8 cellular contexts compared by ENCODE assay signal in the genomic region with DNA sequence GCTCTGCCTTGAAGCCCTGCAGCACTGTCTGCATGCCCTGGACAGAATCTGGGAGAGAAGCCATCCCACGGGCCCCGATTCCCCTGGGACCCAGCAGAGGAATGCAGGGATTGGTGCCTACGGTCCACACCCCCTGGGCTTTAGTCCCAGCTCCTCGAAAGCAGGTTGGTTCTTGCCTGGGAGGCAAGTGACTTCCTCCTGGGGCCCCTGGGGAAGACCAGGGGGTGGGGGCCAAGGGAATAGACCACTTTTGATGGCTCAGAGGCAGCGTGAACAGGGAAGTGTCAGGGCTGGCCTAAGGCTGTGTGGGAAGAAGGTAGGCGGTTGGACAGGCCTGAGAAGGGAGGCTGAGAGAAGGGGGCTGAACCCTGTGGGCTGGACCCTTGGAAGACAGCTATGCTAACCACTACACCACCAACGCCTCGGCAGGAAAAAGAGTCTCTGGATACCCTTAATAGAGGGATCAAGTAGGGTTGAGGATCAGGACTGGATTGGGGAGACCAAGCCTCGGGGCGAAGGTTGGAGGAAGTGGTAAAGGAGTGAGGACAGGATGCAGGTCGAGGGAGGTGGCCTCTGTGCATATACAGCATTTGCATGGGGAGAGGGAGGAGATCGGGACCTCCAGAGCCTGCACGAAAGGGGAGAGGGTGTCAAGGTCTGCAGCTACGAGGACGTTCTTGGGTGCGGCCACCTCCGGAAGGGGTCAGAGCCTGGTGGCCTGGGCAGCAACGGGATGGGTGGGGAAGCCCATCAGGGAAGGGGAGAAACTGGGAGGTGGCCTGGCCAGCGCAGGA. TPM values are rescaled to one million over a fixed set of nuclear protein-coding genes. Genes with fewer than 3 reads are reported as not detected.
DNase-seq lines count a peak whose midpoint lies in the region; ATAC-seq, FAIRE-seq and TF ChIP-seq lines count a peak whose summit lies in the region.

No MANE protein-coding gene starts in this region.

- H3K27me3 Mint-ChIP-seq in CD8-positive, alpha-beta T cell (ENCODE audit: low read depth) = no peaks in the 10 kb centered on the region

- BruUV-seq in mammary epithelial cell (replicated peaks; lab: Mats Ljungman, UMichigan) = no TSS peak
- BruUV-seq in HepG2 (replicated peaks; lab: Mats Ljungman, UMichigan) = no TSS peak

- 0 out of 4 replicates have a peak, but pooled peaks of 1 of the 2 experiments have one; percentile 2 for TF ChIP-seq POLR2A in HepG2 (IDR thresholded peaks at IDR 0.05; ENCODE audit: insufficient read depth in 1 of 2, low read depth in 2 of 2, low read length in 2 of 2)

- peak overlapping the region; percentile 76 for H3K4me3 ChIP-seq in CD8-positive, alpha-beta T cell (ENCODE audit: low read depth, low read length)
- H3K4me3 ChIP-seq in mammary epithelial cell (replicated peaks in 1 of 3; ENCODE audit: insufficient read depth in 1 of 3, low read depth in 2 of 3, low read length in 3 of 3) = peak overlapping the region; percentile 73 to 96 (median 90)
- H3K4me3 ChIP-seq in HepG2 (replicated peaks in 1 of 3; ENCODE audit: insufficient read depth in 1 of 3, low read depth in 2 of 3, low read length in 3 of 3) = peak overlapping the region; percentile 78 to 100 (median 99)

- no peak for TF ChIP-seq CTCF in CD8-positive, alpha-beta T cell (IDR thresholded peaks at IDR 0.05)
- TF ChIP-seq CTCF in GM20000 (IDR thresholded peaks at IDR 0.05; ENCODE audit: extremely low read depth, missing control alignments) (no peak), mammary epithelial cell (conservative IDR thresholded peaks at IDR 0.05 in 1 of 2, IDR thresholded peaks at IDR 0.05 in 1 of 2; ENCODE audit: extremely low read depth in 1 of 2, insufficient read depth in 1 of 2, low read depth in 1 of 2, low read length in 2 of 2) (no peak), HepG2 (CRISPR knock-in tag; IDR thresholded peaks at IDR 0.05) (no peak)

- intact Hi-C loops in CD8-positive, alpha-beta T cell (cut with DNase I, micrococcal nuclease) = loop anchor here (1.0 to 10.0 kb wide), 10 partner anchors 53 to 1069 kb away; partner anchors contain the start of genes KDM4B (in 2 of the 2), TNFAIP8L1 (in 2 of the 2), APBA3 (in 1 of the 2) and CHAF1A (in 1 of the 2)
- intact Hi-C loops in mammary epithelial cell (cut with micrococcal nuclease) = loop anchor here (1.0 to 5.0 kb wide), 4 partner anchors 29 to 249 kb away; partner anchors contain the start of gene MYDGF
- intact Hi-C loops in HepG2 (cut with micrococcal nuclease; ENCODE audit: unreplicated experiment) = loop anchor here (5.0 kb wide), 1 partner anchor 51 kb away; the partner anchor contains the start of gene MYDGF

- H3K36me3 Mint-ChIP-seq in CD8-positive, alpha-beta T cell = peaks cover 31% of the 10 kb centered on the region

- no peaks in the 10 kb centered on the region for H4K20me1 ChIP-seq in mammary epithelial cell (ENCODE audit: insufficient read depth, low read length)
- peaks cover 3% of the 10 kb centered on the region; the same call in 1 of the 2 replicates for H4K20me1 ChIP-seq in HepG2 (ENCODE audit: insufficient read depth, low read length)

- dilution Hi-C loops in mammary epithelial cell (cut with HindIII; ENCODE audit: low sequenced_read_pairs) = no loop called here

- no peaks in the 10 kb centered on the region for H3K27me3 ChIP-seq in CD8-positive, alpha-beta T cell (ENCODE audit: insufficient read depth, low read length)
- no peaks in the 10 kb centered on the region for H3K27me3 ChIP-seq in mammary epithelial cell (ENCODE audit: insufficient read depth, low read length)
- H3K27me3 ChIP-seq in HepG2 (ENCODE audit: control insufficient read depth in 1 of 2, insufficient read depth in 2 of 2, low read length in 2 of 2) = no peaks in the 10 kb centered on the region; a peak in 1 of 5 replicates

- H3K27ac ChIP-seq in CD8-positive, alpha-beta T cell (ENCODE audit: low read depth, low read length) = peak overlapping the region; percentile 78
- peak overlapping the region; percentile 35 for H3K27ac ChIP-seq in mammary epithelial cell (ENCODE audit: insufficient read depth, low read depth, low read length)
- H3K27ac ChIP-seq in HepG2 (ENCODE audit: extremely low read length, insufficient read depth, low read length) = peak overlapping the region; percentile 55
- H3K27ac ChIP-seq in temporal lobe (ENCODE audit: low read depth, low read length) = peak overlapping the region; percentile 75

- H3K9me3 ChIP-seq in CD8-positive, alpha-beta T cell (ENCODE audit: low read length) = no peaks in the 10 kb centered on the region
- H3K9me3 ChIP-seq in mammary epithelial cell (replicated peaks; ENCODE audit: insufficient read depth, low read length) (no peaks in the 10 kb centered on the region), HepG2 (ENCODE audit: low read length) (no peaks in the 10 kb centered on the region)

- H3K36me3 ChIP-seq in CD8-positive, alpha-beta T cell (ENCODE audit: insufficient read depth, low read length) = peaks cover 18% of the 10 kb centered on the region
- H3K36me3 ChIP-seq in mammary epithelial cell (ENCODE audit: insufficient read depth, low read length) (peaks cover 9% of the 10 kb centered on the region), HepG2 (replicated peaks in 1 of 2; ENCODE audit: control insufficient read depth in 1 of 2, insufficient read depth in 2 of 2, low read length in 2 of 2) (peaks cover 2 to 21% of the 10 kb centered on the region in 2 experiments)

- peaks cover 32% of the 10 kb centered on the region for H3K4me1 Mint-ChIP-seq in CD8-positive, alpha-beta T cell (ENCODE audit: low read depth)

- peak overlapping the region; percentile 93 for H3K4me3 Mint-ChIP-seq in CD8-positive, alpha-beta T cell

- H3K4me2 ChIP-seq in mammary epithelial cell (ENCODE audit: insufficient read depth, low read depth, low read length) = peak overlapping the region; percentile 76
- H3K4me2 ChIP-seq in HepG2 (ENCODE audit: low read depth, low read length) = peak overlapping the region; percentile 87

- peak overlapping the region; percentile 61 for H2AFZ ChIP-seq in mammary epithelial cell (ENCODE audit: low read depth, low read length)
- H2AFZ ChIP-seq in HepG2 (ENCODE audit: low read length) = no peak overlapping the region

- peaks cover 31% of the 10 kb centered on the region for H3K4me1 ChIP-seq in CD8-positive, alpha-beta T cell (ENCODE audit: insufficient read depth, low read length)
- H3K4me1 ChIP-seq in mammary epithelial cell (ENCODE audit: insufficient read depth, low read length) (peaks cover 32% of the 10 kb centered on the region), HepG2 (ENCODE audit: insufficient read depth, low read length) (peaks cover 49% of the 10 kb centered on the region)

- CTCF ChIA-PET in CD8-positive, alpha-beta T cell (lab: Charles Lee) = interaction anchor here (1.0 to 2.5 kb wide), 4 partner anchors 10 to 86 kb away, joined by 3 to 8 read pairs (median 4); partner anchors contain the start of gene FEM1A
- CTCF ChIA-PET in mammary epithelial cell (lab: Charles Lee; ENCODE audit: low non-redundant PET) = interaction anchor here (0.6 to 0.7 kb wide), 2 partner anchors 46 to 69 kb away, joined by 3 to 28 read pairs; partner anchors contain the start of gene FEM1A
- CTCF ChIA-PET in HepG2 (lab: Yijun Ruan, JAX; ENCODE audit: low intra/inter-chr PET ratio, low total read pairs) = no interaction called here

- H3K9me3 Mint-ChIP-seq in CD8-positive, alpha-beta T cell = no peaks in the 10 kb centered on the region

- ATAC-seq in CD8-positive, alpha-beta T cell = no peak
- ATAC-seq in HepG2 = peak; percentile 5

- H3K79me2 ChIP-seq in mammary epithelial cell (ENCODE audit: insufficient read depth, low read length) (peaks cover 52% of the 10 kb centered on the region), HepG2 (ENCODE audit: insufficient read depth, low read length) (peaks cover 31% of the 10 kb centered on the region)

- in situ Hi-C loops in mammary epithelial cell (cut with MboI; ENCODE audit: low sequenced_read_pairs in 2 of 2) = no loop called here
- in situ Hi-C loops in HepG2 (cut with HindIII; ENCODE audit: extremely low pct_ligation_motif_present, low pct_unique_long_range_greater_than_20kb) = no loop called here

- H3K9ac ChIP-seq in mammary epithelial cell (ENCODE audit: insufficient read depth, low read length) (peak overlapping the region; percentile 77), HepG2 (ENCODE audit: insufficient read depth, low read depth, low read length) (peak overlapping the region; percentile 82)

- WGBS in mammary epithelial cell (ENCODE audit: low coverage, missing lambda C conversion rate) = 5% methylated on average over 12 of the region's 19 CpGs
- 1% methylated on average over 16 of the region's 19 CpGs for WGBS in HepG2 (ENCODE audit: low lambda C conversion rate)

- POLR2A ChIA-PET in CD8-positive, alpha-beta T cell (lab: Charles Lee) = interaction anchor here (0.7 kb wide), 1 partner anchor 68 kb away, joined by 4 read pairs; no protein-coding TSS in a partner anchor
- POLR2A ChIA-PET in HepG2 (lab: Yijun Ruan, JAX) = interaction anchor here (0.9 to 2.2 kb wide), 2 partner anchors 46 to 68 kb away, joined by 3 to 5 read pairs; partner anchors contain the start of gene FEM1A

- FAIRE-seq in HepG2 (lab: Jason Lieb, UNC) = no peak

- TF ChIP-seq EP300 in HepG2 (IDR thresholded peaks at IDR 0.05; ENCODE audit: low read depth in 2 of 2, low read length in 2 of 2) = no peak
- TF ChIP-seq EP300 in HepG2 (CRISPR knock-in tag; IDR thresholded peaks at IDR 0.05; ENCODE audit: borderline replicate concordance) = no peak

- TF ChIP-seq RAD21 in HepG2 (CRISPR knock-in tag; IDR thresholded peaks at IDR 0.05) = no peak

- DNase-seq in CD8-positive, alpha-beta T cell = peak in 2 of 7 experiments; percentile 7 to 14
- DNase-seq in GM20000 (ENCODE audit: low spot score) (peak; percentile 64), NCI-H446 treated with DMSO at 0.1 percent for 48 hours (lab: John Stamatoyannopoulos, UW) (peak; percentile 17), mammary epithelial cell (peak; percentile 50), HepG2 (ENCODE audit: low spot score) (no peak), NCI-H1417 treated with DMSO at 0.1 percent for 48 hours (lab: John Stamatoyannopoulos, UW) (no peak), COR-L47 (lab: John Stamatoyannopoulos, UW) (no peak)

- H3K27ac Mint-ChIP-seq in CD8-positive, alpha-beta T cell = peak overlapping the region; percentile 95

RNA-seq across cellular contexts. Expression of gene DPP9, which starts 0.8 kb away (rescaled TPM):
- total RNA-seq in CD8-positive, alpha-beta T cell = 10 to 100 TPM; 85.5 to 86.6 TPM
- 100 to 1,000 TPM; 156 to 242 TPM for total RNA-seq in mammary epithelial cell
- 31.5 TPM for polyA plus RNA-seq in mammary epithelial cell
- polyA minus RNA-seq in mammary epithelial cell = 95.5 TPM
- 25.8 and 26.6 TPM in 2 replicates for total RNA-seq in HepG2 (2016; rRNA removed; fragmentation: Illumina TruSeq; extraction: Trizol)
- 21.9 and 23.0 TPM in 2 replicates for total RNA-seq in HepG2 (2016; cell fraction: cytosol; rRNA removed; fragmentation: Illumina TruSeq; extraction: Trizol; ENCODE audit: low read depth)
- total RNA-seq in HepG2 (2016; cell fraction: insoluble cytoplasmic fraction; rRNA removed; fragmentation: Illumina TruSeq; extraction: Trizol) = 19.7 and 28.0 TPM in 2 replicates
- total RNA-seq in HepG2 (2016; cell fraction: membrane; rRNA removed; fragmentation: Illumina TruSeq; extraction: Trizol) = 28.4 and 28.6 TPM in 2 replicates
- total RNA-seq in HepG2 (2016; cell fraction: nucleus; rRNA removed; fragmentation: Illumina TruSeq; extraction: Trizol) = 19.7 and 23.4 TPM in 2 replicates
- 8.4 and 9.4 TPM in 2 replicates for polyA plus RNA-seq in HepG2 (2011; rRNA removed)
- 5.3 and 7.0 TPM in 2 replicates for polyA plus RNA-seq in HepG2 (2011; cell fraction: cytosol; rRNA removed)
- 33.2 and 42.2 TPM in 2 replicates for polyA plus RNA-seq in HepG2 (2011; cell fraction: nucleus; rRNA removed)
- 14.9 and 17.3 TPM in 2 replicates for polyA plus RNA-seq in HepG2 (2012)
- polyA plus RNA-seq in HepG2 (2016; cell fraction: cytosol; fragmentation: Illumina TruSeq; extraction: Trizol; ENCODE audit: low read depth) = 11.8 and 12.3 TPM in 2 replicates
- 26.8 and 38.6 TPM in 2 replicates for polyA plus RNA-seq in HepG2 (2016; cell fraction: insoluble cytoplasmic fraction; fragmentation: Illumina TruSeq; extraction: Trizol; ENCODE audit: low read depth)
- 22.3 and 23.5 TPM in 2 replicates for polyA plus RNA-seq in HepG2 (2016; cell fraction: membrane; fragmentation: Illumina TruSeq; extraction: Trizol; ENCODE audit: low read depth)
- 52.8 and 55.7 TPM in 2 replicates for polyA plus RNA-seq in HepG2 (2016; cell fraction: nucleus; fragmentation: Illumina TruSeq; extraction: Trizol; ENCODE audit: insufficient read depth, low read depth)
- polyA minus RNA-seq in HepG2 (2011; rRNA and poly(A)+ RNA removed; ENCODE audit: low replicate concordance) = 26.0 and 29.3 TPM in 2 replicates
- polyA minus RNA-seq in HepG2 (2011; cell fraction: cytosol; rRNA and poly(A)+ RNA removed) = 10.0 and 10.8 TPM in 2 replicates
- 25.8 and 26.7 TPM in 2 replicates for polyA minus RNA-seq in HepG2 (2011; cell fraction: nucleus; rRNA and poly(A)+ RNA removed)
- 8.9 TPM for total RNA-seq in temporal lobe

RNA-seq across cellular contexts. Expression of gene MYDGF, which starts 52.7 kb away (rescaled TPM):
- total RNA-seq in CD8-positive, alpha-beta T cell = 10 to 100 TPM; 30.1 to 30.3 TPM
- 100 to 1,000 TPM in 1 of 2 donors, 10 to 100 TPM in 1; 57.7 to 105 TPM for total RNA-seq in mammary epithelial cell
- polyA plus RNA-seq in mammary epithelial cell = 172 TPM
- 70.4 TPM for polyA minus RNA-seq in mammary epithelial cell
- 51.2 and 116 TPM in 2 replicates for total RNA-seq in HepG2 (2016; rRNA removed; fragmentation: Illumina TruSeq; extraction: Trizol)
- total RNA-seq in HepG2 (2016; cell fraction: cytosol; rRNA removed; fragmentation: Illumina TruSeq; extraction: Trizol; ENCODE audit: low read depth) = 22.6 and 23.9 TPM in 2 replicates
- 51.8 and 121 TPM in 2 replicates for total RNA-seq in HepG2 (2016; cell fraction: insoluble cytoplasmic fraction; rRNA removed; fragmentation: Illumina TruSeq; extraction: Trizol)
- 39.4 and 44.5 TPM in 2 replicates for total RNA-seq in HepG2 (2016; cell fraction: membrane; rRNA removed; fragmentation: Illumina TruSeq; extraction: Trizol)
- total RNA-seq in HepG2 (2016; cell fraction: nucleus; rRNA removed; fragmentation: Illumina TruSeq; extraction: Trizol) = 80.0 and 98.1 TPM in 2 replicates
- 195 and 198 TPM in 2 replicates for polyA plus RNA-seq in HepG2 (2011; rRNA removed)
- polyA plus RNA-seq in HepG2 (2011; cell fraction: cytosol; rRNA removed) = 230 and 342 TPM in 2 replicates
- 115 and 125 TPM in 2 replicates for polyA plus RNA-seq in HepG2 (2011; cell fraction: nucleus; rRNA removed)
- polyA plus RNA-seq in HepG2 (2012) = 153 and 214 TPM in 2 replicates
- 30.7 and 35.4 TPM in 2 replicates for polyA plus RNA-seq in HepG2 (2016; cell fraction: cytosol; fragmentation: Illumina TruSeq; extraction: Trizol; ENCODE audit: low read depth)
- 58.1 and 61.6 TPM in 2 replicates for polyA plus RNA-seq in HepG2 (2016; cell fraction: insoluble cytoplasmic fraction; fragmentation: Illumina TruSeq; extraction: Trizol; ENCODE audit: low read depth)
- 39.4 and 41.3 TPM in 2 replicates for polyA plus RNA-seq in HepG2 (2016; cell fraction: membrane; fragmentation: Illumina TruSeq; extraction: Trizol; ENCODE audit: low read depth)
- 174 and 190 TPM in 2 replicates for polyA plus RNA-seq in HepG2 (2016; cell fraction: nucleus; fragmentation: Illumina TruSeq; extraction: Trizol; ENCODE audit: insufficient read depth, low read depth)
- polyA minus RNA-seq in HepG2 (2011; rRNA and poly(A)+ RNA removed; ENCODE audit: low replicate concordance) = 65.4 and 78.5 TPM in 2 replicates
- 53.5 and 66.5 TPM in 2 replicates for polyA minus RNA-seq in HepG2 (2011; cell fraction: cytosol; rRNA and poly(A)+ RNA removed)
- 27.7 and 29.1 TPM in 2 replicates for polyA minus RNA-seq in HepG2 (2011; cell fraction: nucleus; rRNA and poly(A)+ RNA removed)
- 36.1 TPM for total RNA-seq in temporal lobe

Comparison
In these comparisons a context has a peak if more than half of its experiments do, and no peak if none do; other contexts are left out.
1. DNase-seq: peak in GM20000 (single experiment), NCI-H446 treated with DMSO at 0.1 percent for 48 hours (single experiment) and mammary epithelial cell (single experiment); none in HepG2 (single experiment), NCI-H1417 treated with DMSO at 0.1 percent for 48 hours (single experiment) and COR-L47 (single experiment).
2. Peak in every context shown above with its lines, with median percentiles within 50 percentile points of each other: H3K27ac ChIP-seq and H3K4me3 ChIP-seq.